Comparison of ENCODE assay signal across 8 cellular contexts in genomic region chr10:84008878-84009277, GRCh38.
DNase-seq lines count a peak whose midpoint lies in the region; ATAC-seq and TF ChIP-seq lines count a peak whose summit lies in the region.

No MANE protein-coding gene starts in this region.

- peaks cover 22% of the 10 kb centered on the region for H3K27me3 ChIP-seq in HCT116 (ENCODE audit: insufficient read depth, low read length)
- no peaks in the 10 kb centered on the region for H3K27me3 ChIP-seq in OCI-LY1 (ENCODE audit: insufficient read depth, low read length)

- no peak overlapping the region for H3K4me3 Mint-ChIP-seq in activated CD8-positive, alpha-beta memory T cell treated with anti-CD3 and anti-CD28 coated beads, Interleukin-2, amount 10 ng/mL, durations not matched to agents 7 days and 5 days
- H3K4me3 Mint-ChIP-seq in chondrocyte (ENCODE audit: unreplicated experiment) = no peak overlapping the region

- BruUV-seq in HCT116 (replicated peaks; lab: Mats Ljungman, UMichigan) = no TSS peak

- H3K9me3 ChIP-seq in HCT116 (ENCODE audit: control insufficient read depth in 1 of 2, insufficient read depth in 1 of 2, low read depth in 1 of 2, low read length in 2 of 2) = no peaks in the 10 kb centered on the region
- H3K9me3 ChIP-seq in OCI-LY1 (ENCODE audit: low read length) = no peaks in the 10 kb centered on the region

- H4K20me1 ChIP-seq in HCT116 (ENCODE audit: insufficient read depth) = no peaks in the 10 kb centered on the region
- no peaks in the 10 kb centered on the region for H4K20me1 ChIP-seq in OCI-LY1 (ENCODE audit: insufficient read depth, low read length)

- no peaks in the 10 kb centered on the region for H3K4me1 ChIP-seq in HCT116 (ENCODE audit: control insufficient read depth in 1 of 2, insufficient read depth in 2 of 2, low read length in 2 of 2)
- no peaks in the 10 kb centered on the region for H3K4me1 ChIP-seq in OCI-LY1 (ENCODE audit: insufficient read depth, low read length, severe bottlenecking)

- H3K4me1 Mint-ChIP-seq in activated CD8-positive, alpha-beta memory T cell treated with anti-CD3 and anti-CD28 coated beads, Interleukin-2, amount 10 ng/mL, durations not matched to agents 7 days and 5 days = peaks cover 6% of the 10 kb centered on the region
- no peaks in the 10 kb centered on the region for H3K4me1 Mint-ChIP-seq in chondrocyte (ENCODE audit: low read depth)

- H3K27me3 Mint-ChIP-seq in activated CD8-positive, alpha-beta memory T cell treated with anti-CD3 and anti-CD28 coated beads, Interleukin-2, amount 10 ng/mL, durations not matched to agents 7 days and 5 days = peaks cover 4% of the 10 kb centered on the region
- H3K27me3 Mint-ChIP-seq in chondrocyte (ENCODE audit: low read depth) = peaks cover 17% of the 10 kb centered on the region

- RAD21 ChIA-PET in HCT116 (lab: Charles Lee; ENCODE audit: low non-redundant PET in 1 of 2, low total read pairs in 2 of 2, uncharacterized antibody in 2 of 2, unreplicated experiment in 2 of 2) = no interaction called here

- H2AFZ ChIP-seq in HCT116 (ENCODE audit: low read depth, low read length, poor library complexity, severe bottlenecking) = no peak overlapping the region
- no peak overlapping the region for H2AFZ ChIP-seq in OCI-LY1 (ENCODE audit: low read length)

- DNase-seq in activated CD8-positive, alpha-beta memory T cell treated with anti-CD3 and anti-CD28 coated beads, Interleukin-2, amount 10 ng/mL, durations not matched to agents 7 days and 5 days = peak; percentile 53
- no peak for DNase-seq in activated CD8-positive, alpha-beta memory T cell treated with anti-CD3 and anti-CD28 coated beads for 24 hours
- DNase-seq in HCT116 (ENCODE audit: low read depth, low spot score) (peak; percentile 21), chondrocyte (ENCODE audit: low spot score) (no peak)
- DNase-seq in stimulated activated CD4-positive, alpha-beta T cell treated with anti-CD3 and anti-CD28 coated beads, Interleukin-12 subunit alpha, Interleukin-12 subunit beta, amount 100 ng/mL, for 4 hours = peak; percentile 7

- H3K36me3 ChIP-seq in HCT116 (ENCODE audit: control insufficient read depth in 1 of 2, insufficient read depth in 2 of 2, low read length in 2 of 2) = no peaks in the 10 kb centered on the region
- H3K36me3 ChIP-seq in OCI-LY1 (ENCODE audit: insufficient read depth, low read length) = no peaks in the 10 kb centered on the region

- H3K9me2 ChIP-seq in HCT116 (ENCODE audit: insufficient read depth) (no peaks in the 10 kb centered on the region), OCI-LY1 (ENCODE audit: low read depth, low read length) (no peaks in the 10 kb centered on the region)

- POLR2A ChIA-PET in HCT116 (lab: Charles Lee) = no interaction called here

- no peaks in the 10 kb centered on the region for H3K9me3 Mint-ChIP-seq in activated CD8-positive, alpha-beta memory T cell treated with anti-CD3 and anti-CD28 coated beads, Interleukin-2, amount 10 ng/mL, durations not matched to agents 7 days and 5 days (ENCODE audit: low read depth)
- no peaks in the 10 kb centered on the region for H3K9me3 Mint-ChIP-seq in chondrocyte (ENCODE audit: low read depth)

- H3K27ac ChIP-seq in HCT116 (ENCODE audit: low read depth, low read length) (no peak overlapping the region), OCI-LY1 (ENCODE audit: low read depth, low read length, poor library complexity, severe bottlenecking) (no peak overlapping the region)

- H3K27ac Mint-ChIP-seq in activated CD8-positive, alpha-beta memory T cell treated with anti-CD3 and anti-CD28 coated beads, Interleukin-2, amount 10 ng/mL, durations not matched to agents 7 days and 5 days = no peak overlapping the region
- no peak overlapping the region for H3K27ac Mint-ChIP-seq in chondrocyte (ENCODE audit: unreplicated experiment)

- CTCF ChIA-PET in activated CD8-positive, alpha-beta memory T cell treated with anti-CD3 and anti-CD28 coated beads, Interleukin-2, amount 10 ng/mL, durations not matched to agents 7 days and 5 days (lab: Charles Lee) = no interaction called here
- CTCF ChIA-PET in HCT116 (lab: Charles Lee) = no interaction called here

- H3K4me2 ChIP-seq in HCT116 (ENCODE audit: low read length) (no peak overlapping the region), OCI-LY1 (ENCODE audit: low read length) (no peak overlapping the region)

- H3K4me3 ChIP-seq in HCT116 (replicated peaks in 1 of 2; ENCODE audit: low read depth in 1 of 2, low read length in 2 of 2) (no peak overlapping the region), OCI-LY1 (ENCODE audit: low read depth, low read length, poor library complexity, severe bottlenecking) (no peak overlapping the region)

- H3K79me2 ChIP-seq in HCT116 (ENCODE audit: insufficient read depth, low read length) (no peaks in the 10 kb centered on the region), OCI-LY1 (ENCODE audit: insufficient read depth, low read length) (no peaks in the 10 kb centered on the region)

- intact Hi-C loops in HCT116 (cut with micrococcal nuclease) = no loop called here

- no peaks in the 10 kb centered on the region for H3K36me3 Mint-ChIP-seq in activated CD8-positive, alpha-beta memory T cell treated with anti-CD3 and anti-CD28 coated beads, Interleukin-2, amount 10 ng/mL, durations not matched to agents 7 days and 5 days
- H3K36me3 Mint-ChIP-seq in chondrocyte (ENCODE audit: low read depth) = no peaks in the 10 kb centered on the region

- no peak for TF ChIP-seq POLR2A in HCT116 (IDR thresholded peaks at IDR 0.05; ENCODE audit: borderline replicate concordance, extremely low read depth, insufficient read depth, insufficient read length)

- no peak for ATAC-seq in activated CD8-positive, alpha-beta memory T cell treated with anti-CD3 and anti-CD28 coated beads, Interleukin-2, amount 10 ng/mL, durations not matched to agents 7 days and 5 days
- ATAC-seq in HCT116 (peak; percentile 91), HG02970 (IDR thresholded peaks at IDR 0.05; ENCODE audit: low FRiP score, unreplicated experiment) (no peak), GM18520 (IDR thresholded peaks at IDR 0.05; ENCODE audit: unreplicated experiment) (no peak)

- H3F3A ChIP-seq in OCI-LY1 (ENCODE audit: insufficient read depth, low read length) = no peaks in the 10 kb centered on the region

- no peak overlapping the region for H3K9ac ChIP-seq in HCT116 (ENCODE audit: low read length)
- no peak overlapping the region for H3K9ac ChIP-seq in OCI-LY1 (ENCODE audit: low read length)

- TF ChIP-seq CTCF in HCT116 (IDR thresholded peaks at IDR 0.05 in 2 of 3, conservative IDR thresholded peaks at IDR 0.05 in 1 of 3; ENCODE audit: borderline replicate concordance in 1 of 3, insufficient read depth in 1 of 3, low read depth in 2 of 3, low read length in 2 of 3) (peak; percentile 25 to 98 (median 91); a peak in 5 of 6 replicates), OCI-LY1 (IDR thresholded peaks at IDR 0.05; ENCODE audit: low read length) (peak; percentile 92), chondrocyte (IDR thresholded peaks at IDR 0.05) (peak; percentile 73)

- TF ChIP-seq RAD21 in HCT116 (IDR thresholded peaks at IDR 0.05; ENCODE audit: low read depth) = peak; percentile 43; the same call in 1 of the 2 replicates

TF ChIP-seq in HCT116, 20 proteins besides CTCF, POLR2A, EP300 and RAD21 (continues in another document):
- TF ChIP-seq JUND (IDR thresholded peaks at IDR 0.05) (no peak), YY1 (IDR thresholded peaks at IDR 0.05; ENCODE audit: extremely low read depth, insufficient replicate concordance, low read depth, low read length) (no peak), ZNF274 (IDR thresholded peaks at IDR 0.05; ENCODE audit: low read depth, low read length) (no peak), POLR2AphosphoS5 (IDR thresholded peaks at IDR 0.05; ENCODE audit: low read depth, low read length) (no peak), ELF1 (IDR thresholded peaks at IDR 0.05; ENCODE audit: borderline replicate concordance, low read depth) (no peak), ZBTB33 (IDR thresholded peaks at IDR 0.05; ENCODE audit: extremely low read depth, insufficient replicate concordance, low read length) (no peak), ZFX (IDR thresholded peaks at IDR 0.05) (no peak), EZH2 (IDR thresholded peaks at IDR 0.05) (no peak), ATF3 (IDR thresholded peaks at IDR 0.05) (no peak), FOSL1 (IDR thresholded peaks at IDR 0.05; ENCODE audit: low read depth) (no peak), TCF7L2 (IDR thresholded peaks at IDR 0.05; ENCODE audit: borderline replicate concordance, extremely low read depth, insufficient read depth, insufficient read length) (no peak)

Comparison
In these comparisons a context has a peak if more than half of its experiments do, and no peak if none do; other contexts are left out.
1. DNase-seq: peak in activated CD8-positive, alpha-beta memory T cell treated with anti-CD3 and anti-CD28 coated beads, Interleukin-2, amount 10 ng/mL, durations not matched to agents 7 days and 5 days (single experiment), HCT116 (single experiment) and stimulated activated CD4-positive, alpha-beta T cell treated with anti-CD3 and anti-CD28 coated beads, Interleukin-12 subunit alpha, Interleukin-12 subunit beta, amount 100 ng/mL, for 4 hours (single experiment); none in activated CD8-positive, alpha-beta memory T cell treated with anti-CD3 and anti-CD28 coated beads for 24 hours (single experiment) and chondrocyte (single experiment).
2. Peak in every context shown above with its lines, with median percentiles within 50 percentile points of each other: CTCF ChIP-seq.